ENCODE assay signal across 8 cellular contexts in the genomic region with DNA sequence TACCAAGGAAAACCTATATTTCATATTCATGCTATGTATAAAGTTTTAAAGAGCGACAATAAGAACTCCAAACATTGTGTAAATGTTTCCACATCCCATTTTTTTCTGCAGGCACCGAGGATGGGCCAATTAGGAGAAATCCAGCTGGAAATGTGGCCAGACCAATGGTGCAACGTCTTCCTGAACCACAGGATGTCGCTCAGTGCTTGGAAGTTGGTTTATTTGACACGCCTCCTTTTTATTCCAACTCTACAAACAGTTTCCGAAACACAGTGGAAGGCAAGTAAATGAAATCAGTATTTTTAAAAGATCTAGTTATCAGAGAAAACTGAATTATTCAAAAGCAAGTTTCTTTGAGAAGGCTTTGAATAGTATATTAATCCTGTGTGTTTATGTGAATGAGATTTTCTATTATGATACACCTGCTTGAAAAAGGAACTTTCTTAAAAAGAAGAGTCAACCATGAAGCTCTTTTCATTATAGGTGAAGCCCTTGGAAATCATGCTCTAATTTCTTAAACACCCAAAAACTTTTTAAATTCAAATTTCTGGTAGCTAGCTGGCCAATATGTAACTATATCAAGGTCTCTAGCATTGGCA. TPM values are rescaled to one million over a fixed set of nuclear protein-coding genes. Genes with fewer than 3 reads are reported as not detected.
A peak's percentile ranks its signal among the peaks of the same experiment; 100 is the strongest.
DNase-seq lines count a peak whose midpoint lies in the region; FAIRE-seq and TF ChIP-seq lines count a peak whose summit lies in the region.

No MANE protein-coding gene starts in this region.

- H3K36me3 Mint-ChIP-seq in endothelial cell (ENCODE audit: low read depth, unreplicated experiment), result no peaks in the 10 kb centered on the region

- FAIRE-seq in D721Med (lab: Jason Lieb, UNC), result no peak

- no peak overlapping the region for H3K4me3 Mint-ChIP-seq in endothelial cell (ENCODE audit: unreplicated experiment)

- no peak for TF ChIP-seq POLR2A in erythroblast (IDR thresholded peaks at IDR 0.05; ENCODE audit: low read length)

- peak; percentile 79 for TF ChIP-seq CTCF in D721Med (IDR thresholded peaks at IDR 0.05; ENCODE audit: insufficient read depth, missing control alignments)
- TF ChIP-seq CTCF in endothelial cell (IDR thresholded peaks at IDR 0.05; ENCODE audit: unreplicated experiment), result peak; percentile 26

- no peak overlapping the region for H3K27ac Mint-ChIP-seq in endothelial cell (ENCODE audit: unreplicated experiment)

- no peaks in the 10 kb centered on the region for H3K27me3 Mint-ChIP-seq in endothelial cell (ENCODE audit: unreplicated experiment)

- peaks cover 2% of the 10 kb centered on the region for H3K4me1 Mint-ChIP-seq in endothelial cell (ENCODE audit: unreplicated experiment)

- DNase-seq in D721Med (ENCODE audit: insufficient read length, low spot score), result no peak
- DNase-seq in NCI-H524 treated with DMSO at 0.1 percent for 48 hours (lab: John Stamatoyannopoulos, UW), result peak; percentile 36
- peak; percentile 49 for DNase-seq in endothelial cell (ENCODE audit: low spot score)
- DNase-seq in myocyte (ENCODE audit: low read depth), result peak; percentile 69
- no peak for DNase-seq in effector CD4-positive, alpha-beta T cell
- DNase-seq in activated T-cell treated with anti-CD3 and anti-CD28 coated beads, Interleukin-2, amount 50 U/mL, for 48 hours, result no peak
- DNase-seq in DMS153 (lab: John Stamatoyannopoulos, UW), result no peak
- DNase-seq in erythroblast (lab: John Stamatoyannopoulos, UW), result no peak

- no peaks in the 10 kb centered on the region for H3K9me3 Mint-ChIP-seq in endothelial cell (ENCODE audit: unreplicated experiment)

RNA-seq across cellular contexts. Expression of a gene that starts 9.1 kb away (rescaled TPM):
- total RNA-seq in endothelial cell (ENCODE audit: unreplicated experiment) (0.23 TPM), myocyte (not detected in 2 replicates)
- polyA plus RNA-seq in myocyte (2012), result 0.06 TPM

Comparison
In these comparisons a context has a peak if more than half of its experiments do, and no peak if none do; other contexts are left out.
1. DNase-seq: peak in NCI-H524 treated with DMSO at 0.1 percent for 48 hours (single experiment), endothelial cell (single experiment) and myocyte (single experiment); none in D721Med (single experiment), effector CD4-positive, alpha-beta T cell (single experiment), activated T-cell treated with anti-CD3 and anti-CD28 coated beads, Interleukin-2, amount 50 U/mL, for 48 hours (0 of 2), DMS153 (single experiment) and erythroblast (0 of 2).